24 cellular contexts compared by ENCODE assay signal in the genomic region with DNA sequence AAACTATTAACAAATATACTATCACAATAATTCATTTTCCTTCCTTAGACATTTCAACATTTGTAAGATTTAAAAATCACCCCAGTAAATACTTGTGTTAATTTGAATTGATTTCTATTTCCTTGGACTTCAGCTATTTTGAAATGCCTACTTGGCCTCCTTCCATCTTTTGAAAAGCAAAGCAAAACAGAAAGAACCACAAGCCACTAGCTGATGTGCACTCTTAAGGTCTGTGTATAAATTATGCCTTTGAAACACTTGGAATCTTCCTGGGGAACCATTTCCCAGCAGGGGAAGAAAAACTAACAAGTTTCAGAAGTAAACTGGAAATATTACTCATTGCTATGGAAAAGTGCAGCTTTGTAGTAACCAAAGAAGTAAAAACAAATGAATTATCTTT.
DNase-seq lines count a peak whose midpoint lies in the region; ATAC-seq and TF ChIP-seq lines count a peak whose summit lies in the region.
"Had no signal": no experiment of that assay in that cellular context is flagged by ENCODE, and none has a peak within 500 bp of the region (broad histone marks: within the 10 kb centered on the region; RNA-seq: fewer than 3 reads in every experiment).

No MANE protein-coding gene starts in this region.

- H3K9me3 ChIP-seq in sigmoid colon: no peaks in the 10 kb centered on the region
- H3K9me3 ChIP-seq: MG63, prostate gland, tibial artery had no signal

- no peaks in the 10 kb centered on the region for H3K4me1 ChIP-seq in sigmoid colon
- H3K4me1 ChIP-seq: prostate gland, tibial artery had no signal

- H3K36me3 ChIP-seq in sigmoid colon: no peaks in the 10 kb centered on the region
- H3K36me3 ChIP-seq: MG63, prostate gland, tibial artery had no signal

- DNase-seq in A172 (ENCODE audit: low spot score): peak; percentile 17
- DNase-seq in GM04504 (ENCODE audit: low read depth): peak; percentile 29
- peak; percentile 86 for DNase-seq in choroid plexus epithelial cell (ENCODE audit: low read depth)
- DNase-seq in left lobe of liver (ENCODE audit: low spot score): no peak
- DNase-seq in sigmoid colon: no peak
- no peak for DNase-seq in activated CD4-positive, alpha-beta T cell treated with anti-CD3 and anti-CD28 coated beads for 48 hours
- DNase-seq in NCI-H2107 treated with DMSO at 0.1 percent for 48 hours (lab: John Stamatoyannopoulos, UW; ENCODE audit: unreplicated experiment): no peak
- DNase-seq in activated CD4-positive, alpha-beta T cell treated with anti-CD3 and anti-CD28 coated beads, Interleukin-2, amount 50 U/mL, for 48 hours: no peak
- DNase-seq: 8988T; activated CD4-positive, alpha-beta T cell treated with anti-CD3 and anti-CD28 coated beads, Interleukin-2, amount 10 ng/mL, durations not matched to agents 7 days and 5 days; activated CD8-positive, alpha-beta memory T cell treated with anti-CD3 and anti-CD28 coated beads, Interleukin-2, amount 50 U/mL, for 48 hours; aorta; CD4-positive, alpha-beta memory T cell; H7; head of caudate nucleus; immature natural killer cell; MG63; NCI-H146; NCI-H446 treated with DMSO at 0.1 percent for 48 hours; NK-92 treated with Interleukin-12 subunit alpha and Interleukin-12 subunit beta, amount 100 ng/mL, for 24 hours; tibial artery had no signal

- no peak for TF ChIP-seq POLR2A in sigmoid colon (IDR thresholded peaks at IDR 0.05)

- peak; percentile 45 for ATAC-seq in left lobe of liver
- ATAC-seq: natural killer cell treated with Interleukin-12 subunit alpha and Interleukin-12 subunit beta and Interleukin-15 and Interleukin-18, amount 100 ng/mL, for 72 hours had no signal

- TF ChIP-seq CTCF in choroid plexus epithelial cell (conservative IDR thresholded peaks at IDR 0.05; ENCODE audit: low read depth, low read length) (no peak), sigmoid colon (IDR thresholded peaks at IDR 0.05) (no peak)

- H3K27ac ChIP-seq in sigmoid colon: no peak overlapping the region
- H3K27ac ChIP-seq: epithelial cell of prostate, prostate gland, tibial artery had no signal

- H3K27me3 ChIP-seq in sigmoid colon: no peaks in the 10 kb centered on the region
- H3K27me3 ChIP-seq: MG63, tibial artery had no signal

- no peak overlapping the region for H3K4me3 ChIP-seq in choroid plexus epithelial cell (ENCODE audit: low read depth, low read length)
- no peak overlapping the region for H3K4me3 ChIP-seq in sigmoid colon
- H3K4me3 ChIP-seq: MG63, prostate gland, tibial artery had no signal

- no peak for TF ChIP-seq EP300 in sigmoid colon (IDR thresholded peaks at IDR 0.05)

- intact Hi-C loops in sigmoid colon (cut with DNase I): no loop called here

Comparison
In these comparisons a context has a peak if more than half of its experiments do, and no peak if none do; other contexts are left out.
1. DNase-seq: peak in A172 (single experiment), GM04504 (single experiment) and choroid plexus epithelial cell (single experiment); none in left lobe of liver (single experiment), sigmoid colon (single experiment), activated CD4-positive, alpha-beta T cell treated with anti-CD3 and anti-CD28 coated beads for 48 hours (single experiment), NCI-H2107 treated with DMSO at 0.1 percent for 48 hours (single experiment) and activated CD4-positive, alpha-beta T cell treated with anti-CD3 and anti-CD28 coated beads, Interleukin-2, amount 50 U/mL, for 48 hours (0 of 2).